Comparison of ENCODE assay signal across 23 cellular contexts in the genomic region with DNA sequence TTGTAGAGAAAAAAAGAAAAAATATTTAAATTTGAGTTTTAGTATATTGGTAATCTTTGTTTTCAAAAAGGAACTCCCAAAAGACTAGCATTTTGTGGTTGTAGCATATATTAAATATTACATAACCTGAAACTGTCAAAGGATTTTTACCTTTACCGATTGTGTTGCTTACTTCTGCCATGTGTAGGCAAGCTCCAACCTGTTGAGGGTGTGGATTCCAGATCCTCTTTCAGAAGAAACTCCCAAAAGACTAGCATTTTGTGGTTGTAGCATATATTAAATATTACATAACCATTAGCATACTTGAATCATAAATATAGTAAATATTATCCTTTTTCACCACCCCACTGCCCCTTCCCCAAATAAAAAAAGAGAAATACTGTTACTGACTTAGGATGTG.
"Had no signal": no experiment of that assay in that cellular context is flagged by ENCODE, and none has a peak within 500 bp of the region (broad histone marks: within the 10 kb centered on the region; RNA-seq: fewer than 3 reads in every experiment).

No MANE protein-coding gene starts in this region.

- DNase-seq: activated CD4-positive, alpha-beta memory T cell treated with anti-CD3 and anti-CD28 coated beads, Interleukin-2, amount 10 ng/mL, durations not matched to agents 7 days and 5 days; activated CD4-positive, alpha-beta T cell treated with anti-CD3 and anti-CD28 coated beads, Interleukin-2, amount 10 ng/mL, durations not matched to agents 24 days and 14 days; activated effector memory CD4-positive, alpha-beta T cell treated with anti-CD3 and anti-CD28 coated beads, Interleukin-2, amount 50 U/mL, for 16 hours; activated naive CD4-positive, alpha-beta T cell treated with anti-CD3 and anti-CD28 coated beads, Interleukin-2, amount 10 ng/mL, durations not matched to agents 7 days and 5 days; activated T-cell treated with anti-CD3 and anti-CD28 coated beads for 4 hours; body of pancreas; caudate nucleus; effector memory CD4-positive, alpha-beta T cell; foreskin fibroblast; glutamatergic neuron; hippocampal formation; islet precursor cell; left colon; naive B cell; retina; sigmoid colon; stimulated activated CD4-positive, alpha-beta T cell treated with anti-CD3 and anti-CD28 coated beads, Interleukin-4, amount 100 ng/mL, for 1 hour; stimulated activated naive CD4-positive, alpha-beta T cell treated with Interleukin-2 at 50 U/mL for 16 hours; tibial artery had no signal

- H3K27ac ChIP-seq: body of pancreas, sigmoid colon, tibial artery, VCaP had no signal

- H3K9me3 ChIP-seq: body of pancreas, sigmoid colon, tibial artery had no signal

- FAIRE-seq: endothelial cell of umbilical vein had no signal

- H3K4me3 ChIP-seq: body of pancreas, sigmoid colon, tibial artery had no signal

- H3K36me3 ChIP-seq: sigmoid colon, tibial artery had no signal

- H3K27me3 ChIP-seq: sigmoid colon, tibial artery had no signal

- ATAC-seq: activated CD4-positive, CD25-positive, alpha-beta regulatory T cell treated with anti-CD3 and anti-CD28 coated beads, Interleukin-2, amount 50 U/mL, for 24 hours; body of pancreas; left colon; SK-N-SH treated with all-trans-retinoic acid at 6 μM for 48 hours had no signal
